ENCODE assay signal across 2 cellular contexts in the genomic region with DNA sequence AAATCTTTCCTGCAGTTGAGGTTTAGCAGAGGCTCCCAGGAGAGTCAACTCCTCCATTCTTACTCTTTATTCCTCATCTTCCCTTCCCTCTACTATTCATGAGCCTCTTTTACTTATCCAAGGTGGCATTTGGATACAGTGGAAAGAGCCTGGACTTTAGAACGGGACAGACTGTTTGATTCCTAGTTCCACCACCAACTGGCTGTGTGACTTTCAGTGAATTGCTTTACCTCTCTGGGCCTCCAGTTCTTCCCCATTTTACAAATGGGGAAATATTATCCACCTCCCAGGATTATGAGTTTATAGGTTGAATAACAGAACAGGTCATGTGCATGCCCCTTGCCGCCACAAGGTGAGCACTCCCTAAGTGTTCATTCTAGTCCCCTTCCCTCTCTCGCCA.
TF ChIP-seq lines count a peak whose summit lies in the region.

No MANE protein-coding gene starts in this region.

TF ChIP-seq in HepG2, 621 proteins besides CTCF, POLR2A, EP300 and RAD21:
- TF ChIP-seq, protein P1, sequence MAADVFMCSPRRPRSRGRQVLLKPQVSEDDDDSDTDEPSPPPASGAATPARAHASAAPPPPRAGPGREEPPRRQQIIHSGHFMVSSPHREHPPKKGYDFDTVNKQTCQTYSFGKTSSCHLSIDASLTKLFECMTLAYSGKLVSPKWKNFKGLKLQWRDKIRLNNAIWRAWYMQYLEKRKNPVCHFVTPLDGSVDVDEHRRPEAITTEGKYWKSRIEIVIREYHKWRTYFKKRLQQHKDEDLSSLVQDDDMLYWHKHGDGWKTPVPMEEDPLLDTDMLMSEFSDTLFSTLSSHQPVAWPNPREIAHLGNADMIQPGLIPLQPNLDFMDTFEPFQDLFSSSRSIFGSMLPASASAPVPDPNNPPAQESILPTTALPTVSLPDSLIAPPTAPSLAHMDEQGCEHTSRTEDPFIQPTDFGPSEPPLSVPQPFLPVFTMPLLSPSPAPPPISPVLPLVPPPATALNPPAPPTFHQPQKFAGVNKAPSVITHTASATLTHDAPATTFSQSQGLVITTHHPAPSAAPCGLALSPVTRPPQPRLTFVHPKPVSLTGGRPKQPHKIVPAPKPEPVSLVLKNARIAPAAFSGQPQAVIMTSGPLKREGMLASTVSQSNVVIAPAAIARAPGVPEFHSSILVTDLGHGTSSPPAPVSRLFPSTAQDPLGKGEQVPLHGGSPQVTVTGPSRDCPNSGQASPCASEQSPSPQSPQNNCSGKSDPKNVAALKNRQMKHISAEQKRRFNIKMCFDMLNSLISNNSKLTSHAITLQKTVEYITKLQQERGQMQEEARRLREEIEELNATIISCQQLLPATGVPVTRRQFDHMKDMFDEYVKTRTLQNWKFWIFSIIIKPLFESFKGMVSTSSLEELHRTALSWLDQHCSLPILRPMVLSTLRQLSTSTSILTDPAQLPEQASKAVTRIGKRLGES (CRISPR knock-in tag; IDR thresholded peaks at IDR 0.05; ENCODE audit: borderline replicate concordance): no peak
- TF ChIP-seq ZNF768 (CRISPR knock-in tag; IDR thresholded peaks at IDR 0.05): peak; percentile 46; the same call in 1 of the 2 replicates
TF ChIP-seq in HepG2: peak in this region for 1.

TF ChIP-seq in K562, 482 proteins besides CTCF, POLR2A, EP300 and RAD21:
- no peak for TF ChIP-seq ZC3H4 (CRISPR knock-in tag; IDR thresholded peaks at IDR 0.05; ENCODE audit: borderline replicate concordance)
- peak; percentile 22; the same call in 1 of the 2 replicates for TF ChIP-seq BCOR (IDR thresholded peaks at IDR 0.05)
- TF ChIP-seq CSDE1 (IDR thresholded peaks at IDR 0.05): no peak
- no peak for TF ChIP-seq GTF2A2 (tag; IDR thresholded peaks at IDR 0.05)
- no peak for TF ChIP-seq CBFA2T3 (IDR thresholded peaks at IDR 0.05)
- no peak for TF ChIP-seq MTA1 (IDR thresholded peaks at IDR 0.05; ENCODE audit: borderline replicate concordance)
- peak; percentile 60 for TF ChIP-seq ZFP36 (IDR thresholded peaks at IDR 0.05; ENCODE audit: low read depth, low read length, partially characterized antibody)
- no peak for TF ChIP-seq ZNF780A (CRISPR knock-in tag; IDR thresholded peaks at IDR 0.05)
- TF ChIP-seq RAD51 (IDR thresholded peaks at IDR 0.05; ENCODE audit: borderline replicate concordance, low read depth): no peak
- TF ChIP-seq SUPT5H (IDR thresholded peaks at IDR 0.05): no peak
- peak; percentile 68 for TF ChIP-seq RBM25 (IDR thresholded peaks at IDR 0.05; ENCODE audit: low read depth, low read length, severe bottlenecking)
- TF ChIP-seq NFE2 (IDR thresholded peaks at IDR 0.05; ENCODE audit: low read depth): no peak
- TF ChIP-seq ZNF143 (CRISPR knock-in tag; IDR thresholded peaks at IDR 0.05): no peak
